Comparison of ENCODE assay signal across 1 cellular context in the genomic region with DNA sequence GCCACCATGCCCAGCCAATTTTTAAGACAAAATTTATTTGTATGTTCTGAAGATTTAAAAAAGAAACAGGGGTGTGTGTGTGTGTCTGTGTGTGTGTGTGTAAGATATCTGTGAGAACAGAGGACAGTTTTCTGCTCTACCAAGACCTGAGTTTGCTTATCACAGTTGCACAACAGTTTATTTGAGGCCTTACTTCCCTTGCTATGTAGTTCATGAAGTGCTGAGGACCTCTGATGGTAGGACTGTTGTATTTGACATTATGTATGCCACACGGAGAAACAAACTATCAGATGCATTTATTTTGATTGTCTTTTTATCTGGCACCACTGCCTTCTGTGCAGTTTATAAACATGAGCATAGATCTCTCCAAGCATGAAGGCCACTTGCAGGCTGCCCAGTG.
TF ChIP-seq lines count a peak whose summit lies in the region.

No MANE protein-coding gene starts in this region.

TF ChIP-seq in HepG2, 621 proteins besides CTCF, POLR2A, EP300 and RAD21 (continued from another document):
- TF ChIP-seq, protein P1, sequence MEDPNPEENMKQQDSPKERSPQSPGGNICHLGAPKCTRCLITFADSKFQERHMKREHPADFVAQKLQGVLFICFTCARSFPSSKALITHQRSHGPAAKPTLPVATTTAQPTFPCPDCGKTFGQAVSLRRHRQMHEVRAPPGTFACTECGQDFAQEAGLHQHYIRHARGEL (CRISPR knock-in tag; IDR thresholded peaks at IDR 0.05), result no peak
- TF ChIP-seq WIZ (CRISPR knock-in tag; IDR thresholded peaks at IDR 0.05), result no peak
